Comparison of ENCODE assay signal across 1 cellular context in the genomic region with DNA sequence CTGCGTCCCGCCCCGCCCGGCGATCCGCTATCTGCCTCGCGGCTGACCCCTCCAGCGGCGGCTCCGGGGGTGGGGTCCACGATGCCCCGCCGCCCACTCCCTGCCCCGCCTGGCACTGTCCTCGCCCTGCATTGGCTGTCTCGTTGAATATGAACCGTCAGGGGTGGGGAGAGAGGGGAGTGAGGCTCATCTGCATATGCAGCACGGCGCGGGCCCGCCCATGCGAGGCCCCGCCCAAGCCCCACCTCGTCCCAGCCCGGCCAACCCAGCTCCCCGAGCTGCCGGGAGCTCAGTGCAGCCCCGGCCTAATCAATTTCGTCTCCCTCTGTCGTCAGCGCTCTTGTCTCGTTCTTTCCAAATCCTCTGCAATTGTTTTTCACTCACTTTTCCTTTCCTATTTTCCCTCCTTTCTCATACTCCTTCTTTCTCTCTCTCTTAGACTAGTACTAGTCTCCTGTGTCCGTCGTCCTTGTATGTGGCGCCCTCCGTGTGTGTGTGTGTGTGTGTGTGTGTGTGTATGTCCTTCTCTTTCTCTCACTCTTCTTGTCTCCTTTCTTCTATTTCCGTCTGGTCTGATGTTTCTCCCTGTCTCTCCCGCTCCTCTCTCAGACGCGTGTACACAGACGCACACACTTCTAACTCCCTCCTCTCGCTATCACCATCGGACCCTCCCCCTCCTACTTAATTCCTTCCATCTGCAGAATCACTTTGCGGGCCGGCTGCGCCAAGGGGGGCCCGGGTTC.
TF ChIP-seq lines count a peak whose summit lies in the region.

No MANE protein-coding gene starts in this region.

TF ChIP-seq in K562, 482 proteins besides CTCF, POLR2A, EP300 and RAD21 (continued from another document and continues in another):
- peak; percentile 54; the same call in 1 of the 2 replicates for TF ChIP-seq PHF8 (IDR thresholded peaks at IDR 0.05; ENCODE audit: borderline replicate concordance, low read length)
- TF ChIP-seq NR2F6 (CRISPR knock-in tag; IDR thresholded peaks at IDR 0.05): 0 out of 2 replicates have a peak, but pooled peaks have one; percentile 76
- TF ChIP-seq ZFX (CRISPR knock-in tag; IDR thresholded peaks at IDR 0.05): peak; percentile 61; the same call in 1 of the 2 replicates
- no peak; the same call in 1 of the 2 replicates for TF ChIP-seq MCM3 (IDR thresholded peaks at IDR 0.05)
- TF ChIP-seq SMARCA5 (IDR thresholded peaks at IDR 0.05): peak; percentile 98
- TF ChIP-seq RNF2 (IDR thresholded peaks at IDR 0.05): peak; percentile 27; the same call in 1 of the 2 replicates
- no peak for TF ChIP-seq NFE2L1 (tag; IDR thresholded peaks at IDR 0.05; ENCODE audit: borderline replicate concordance, low read depth)
- TF ChIP-seq, protein P1, sequence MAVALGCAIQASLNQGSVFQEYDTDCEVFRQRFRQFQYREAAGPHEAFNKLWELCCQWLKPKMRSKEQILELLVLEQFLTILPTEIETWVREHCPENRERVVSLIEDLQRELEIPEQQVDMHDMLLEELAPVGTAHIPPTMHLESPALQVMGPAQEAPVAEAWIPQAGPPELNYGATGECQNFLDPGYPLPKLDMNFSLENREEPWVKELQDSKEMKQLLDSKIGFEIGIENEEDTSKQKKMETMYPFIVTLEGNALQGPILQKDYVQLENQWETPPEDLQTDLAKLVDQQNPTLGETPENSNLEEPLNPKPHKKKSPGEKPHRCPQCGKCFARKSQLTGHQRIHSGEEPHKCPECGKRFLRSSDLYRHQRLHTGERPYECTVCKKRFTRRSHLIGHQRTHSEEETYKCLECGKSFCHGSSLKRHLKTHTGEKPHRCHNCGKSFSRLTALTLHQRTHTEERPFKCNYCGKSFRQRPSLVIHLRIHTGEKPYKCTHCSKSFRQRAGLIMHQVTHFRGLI (CRISPR knock-in tag; IDR thresholded peaks at IDR 0.05): no peak
- no peak for TF ChIP-seq GATAD2B (IDR thresholded peaks at IDR 0.05; ENCODE audit: borderline replicate concordance)
- TF ChIP-seq, protein P2, sequence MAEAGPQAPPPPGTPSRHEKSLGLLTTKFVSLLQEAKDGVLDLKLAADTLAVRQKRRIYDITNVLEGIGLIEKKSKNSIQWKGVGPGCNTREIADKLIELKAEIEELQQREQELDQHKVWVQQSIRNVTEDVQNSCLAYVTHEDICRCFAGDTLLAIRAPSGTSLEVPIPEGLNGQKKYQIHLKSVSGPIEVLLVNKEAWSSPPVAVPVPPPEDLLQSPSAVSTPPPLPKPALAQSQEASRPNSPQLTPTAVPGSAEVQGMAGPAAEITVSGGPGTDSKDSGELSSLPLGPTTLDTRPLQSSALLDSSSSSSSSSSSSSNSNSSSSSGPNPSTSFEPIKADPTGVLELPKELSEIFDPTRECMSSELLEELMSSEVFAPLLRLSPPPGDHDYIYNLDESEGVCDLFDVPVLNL (CRISPR knock-in tag; IDR thresholded peaks at IDR 0.05; ENCODE audit: low read depth): no peak
- no peak for TF ChIP-seq FOXA1 (IDR thresholded peaks at IDR 0.05; ENCODE audit: borderline replicate concordance)
- TF ChIP-seq, protein P3, sequence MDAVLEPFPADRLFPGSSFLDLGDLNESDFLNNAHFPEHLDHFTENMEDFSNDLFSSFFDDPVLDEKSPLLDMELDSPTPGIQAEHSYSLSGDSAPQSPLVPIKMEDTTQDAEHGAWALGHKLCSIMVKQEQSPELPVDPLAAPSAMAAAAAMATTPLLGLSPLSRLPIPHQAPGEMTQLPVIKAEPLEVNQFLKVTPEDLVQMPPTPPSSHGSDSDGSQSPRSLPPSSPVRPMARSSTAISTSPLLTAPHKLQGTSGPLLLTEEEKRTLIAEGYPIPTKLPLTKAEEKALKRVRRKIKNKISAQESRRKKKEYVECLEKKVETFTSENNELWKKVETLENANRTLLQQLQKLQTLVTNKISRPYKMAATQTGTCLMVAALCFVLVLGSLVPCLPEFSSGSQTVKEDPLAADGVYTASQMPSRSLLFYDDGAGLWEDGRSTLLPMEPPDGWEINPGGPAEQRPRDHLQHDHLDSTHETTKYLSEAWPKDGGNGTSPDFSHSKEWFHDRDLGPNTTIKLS (IDR thresholded peaks at IDR 0.05; ENCODE audit: borderline replicate concordance, low read depth): peak; percentile 56; the same call in 1 of the 2 replicates
- TF ChIP-seq SMARCE1 (IDR thresholded peaks at IDR 0.05): peak; percentile 96
- TF ChIP-seq TEAD2 (tag; IDR thresholded peaks at IDR 0.05): no peak
- TF ChIP-seq, protein P4, sequence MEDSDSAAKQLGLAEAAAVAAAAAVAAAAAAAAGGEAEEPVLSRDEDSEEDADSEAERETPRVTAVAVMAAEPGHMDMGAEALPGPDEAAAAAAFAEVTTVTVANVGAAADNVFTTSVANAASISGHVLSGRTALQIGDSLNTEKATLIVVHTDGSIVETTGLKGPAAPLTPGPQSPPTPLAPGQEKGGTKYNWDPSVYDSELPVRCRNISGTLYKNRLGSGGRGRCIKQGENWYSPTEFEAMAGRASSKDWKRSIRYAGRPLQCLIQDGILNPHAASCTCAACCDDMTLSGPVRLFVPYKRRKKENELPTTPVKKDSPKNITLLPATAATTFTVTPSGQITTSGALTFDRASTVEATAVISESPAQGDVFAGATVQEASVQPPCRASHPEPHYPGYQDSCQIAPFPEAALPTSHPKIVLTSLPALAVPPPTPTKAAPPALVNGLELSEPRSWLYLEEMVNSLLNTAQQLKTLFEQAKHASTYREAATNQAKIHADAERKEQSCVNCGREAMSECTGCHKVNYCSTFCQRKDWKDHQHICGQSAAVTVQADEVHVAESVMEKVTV (CRISPR knock-in tag; IDR thresholded peaks at IDR 0.05): no peak; the same call in 1 of the 2 replicates
- peak; percentile 29 for TF ChIP-seq SMAD1 (IDR thresholded peaks at IDR 0.05; ENCODE audit: low read depth, low read length, partially characterized antibody)
- TF ChIP-seq L3MBTL2 (IDR thresholded peaks at IDR 0.05): peak; percentile 88
- no peak for TF ChIP-seq ZNF699 (CRISPR knock-in tag; IDR thresholded peaks at IDR 0.05; ENCODE audit: insufficient replicate concordance)
- TF ChIP-seq, protein P5, sequence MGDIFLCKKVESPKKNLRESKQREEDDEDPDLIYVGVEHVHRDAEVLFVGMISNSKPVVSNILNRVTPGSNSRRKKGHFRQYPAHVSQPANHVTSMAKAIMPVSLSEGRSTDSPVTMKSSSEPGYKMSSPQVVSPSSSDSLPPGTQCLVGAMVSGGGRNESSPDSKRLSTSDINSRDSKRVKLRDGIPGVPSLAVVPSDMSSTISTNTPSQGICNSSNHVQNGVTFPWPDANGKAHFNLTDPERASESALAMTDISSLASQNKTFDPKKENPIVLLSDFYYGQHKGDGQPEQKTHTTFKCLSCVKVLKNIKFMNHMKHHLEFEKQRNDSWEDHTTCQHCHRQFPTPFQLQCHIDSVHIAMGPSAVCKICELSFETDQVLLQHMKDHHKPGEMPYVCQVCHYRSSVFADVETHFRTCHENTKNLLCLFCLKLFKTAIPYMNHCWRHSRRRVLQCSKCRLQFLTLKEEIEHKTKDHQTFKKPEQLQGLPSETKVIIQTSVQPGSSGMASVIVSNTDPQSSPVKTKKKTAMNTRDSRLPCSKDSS (IDR thresholded peaks at IDR 0.05; ENCODE audit: low read depth, partially characterized antibody): peak; percentile 80
- TF ChIP-seq, protein P6, sequence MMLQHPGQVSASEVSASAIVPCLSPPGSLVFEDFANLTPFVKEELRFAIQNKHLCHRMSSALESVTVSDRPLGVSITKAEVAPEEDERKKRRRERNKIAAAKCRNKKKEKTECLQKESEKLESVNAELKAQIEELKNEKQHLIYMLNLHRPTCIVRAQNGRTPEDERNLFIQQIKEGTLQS (IDR thresholded peaks at IDR 0.05): peak; percentile 66
- TF ChIP-seq, protein P6 (CRISPR knock-in tag; conservative IDR thresholded peaks at IDR 0.05): no peak; the same call in 1 of the 2 replicates
- peak; percentile 89 for TF ChIP-seq DIDO1 (tag; IDR thresholded peaks at IDR 0.05; ENCODE audit: low read depth)
- TF ChIP-seq, protein P7, sequence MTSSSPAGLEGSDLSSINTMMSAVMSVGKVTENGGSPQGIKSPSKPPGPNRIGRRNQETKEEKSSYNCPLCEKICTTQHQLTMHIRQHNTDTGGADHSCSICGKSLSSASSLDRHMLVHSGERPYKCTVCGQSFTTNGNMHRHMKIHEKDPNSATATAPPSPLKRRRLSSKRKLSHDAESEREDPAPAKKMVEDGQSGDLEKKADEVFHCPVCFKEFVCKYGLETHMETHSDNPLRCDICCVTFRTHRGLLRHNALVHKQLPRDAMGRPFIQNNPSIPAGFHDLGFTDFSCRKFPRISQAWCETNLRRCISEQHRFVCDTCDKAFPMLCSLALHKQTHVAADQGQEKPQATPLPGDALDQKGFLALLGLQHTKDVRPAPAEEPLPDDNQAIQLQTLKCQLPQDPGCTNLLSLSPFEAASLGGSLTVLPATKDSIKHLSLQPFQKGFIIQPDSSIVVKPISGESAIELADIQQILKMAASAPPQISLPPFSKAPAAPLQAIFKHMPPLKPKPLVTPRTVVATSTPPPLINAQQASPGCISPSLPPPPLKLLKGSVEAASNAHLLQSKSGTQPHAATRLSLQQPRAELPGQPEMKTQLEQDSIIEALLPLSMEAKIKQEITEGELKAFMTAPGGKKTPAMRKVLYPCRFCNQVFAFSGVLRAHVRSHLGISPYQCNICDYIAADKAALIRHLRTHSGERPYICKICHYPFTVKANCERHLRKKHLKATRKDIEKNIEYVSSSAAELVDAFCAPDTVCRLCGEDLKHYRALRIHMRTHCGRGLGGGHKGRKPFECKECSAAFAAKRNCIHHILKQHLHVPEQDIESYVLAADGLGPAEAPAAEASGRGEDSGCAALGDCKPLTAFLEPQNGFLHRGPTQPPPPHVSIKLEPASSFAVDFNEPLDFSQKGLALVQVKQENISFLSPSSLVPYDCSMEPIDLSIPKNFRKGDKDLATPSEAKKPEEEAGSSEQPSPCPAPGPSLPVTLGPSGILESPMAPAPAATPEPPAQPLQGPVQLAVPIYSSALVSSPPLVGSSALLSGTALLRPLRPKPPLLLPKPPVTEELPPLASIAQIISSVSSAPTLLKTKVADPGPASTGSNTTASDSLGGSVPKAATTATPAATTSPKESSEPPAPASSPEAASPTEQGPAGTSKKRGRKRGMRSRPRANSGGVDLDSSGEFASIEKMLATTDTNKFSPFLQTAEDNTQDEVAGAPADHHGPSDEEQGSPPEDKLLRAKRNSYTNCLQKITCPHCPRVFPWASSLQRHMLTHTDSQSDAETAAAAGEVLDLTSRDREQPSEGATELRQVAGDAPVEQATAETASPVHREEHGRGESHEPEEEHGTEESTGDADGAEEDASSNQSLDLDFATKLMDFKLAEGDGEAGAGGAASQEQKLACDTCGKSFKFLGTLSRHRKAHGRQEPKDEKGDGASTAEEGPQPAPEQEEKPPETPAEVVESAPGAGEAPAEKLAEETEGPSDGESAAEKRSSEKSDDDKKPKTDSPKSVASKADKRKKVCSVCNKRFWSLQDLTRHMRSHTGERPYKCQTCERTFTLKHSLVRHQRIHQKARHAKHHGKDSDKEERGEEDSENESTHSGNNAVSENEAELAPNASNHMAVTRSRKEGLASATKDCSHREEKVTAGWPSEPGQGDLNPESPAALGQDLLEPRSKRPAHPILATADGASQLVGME (CRISPR knock-in tag; IDR thresholded peaks at IDR 0.05): 0 out of 2 replicates have a peak, but pooled peaks have one; percentile 15
- no peak; the same call in 1 of the 2 replicates for TF ChIP-seq NR2C1 (IDR thresholded peaks at IDR 0.05)
- TF ChIP-seq NR2C1 (tag; IDR thresholded peaks at IDR 0.05): 0 out of 2 replicates have a peak, but pooled peaks have one; percentile 37
- TF ChIP-seq MTA1 (IDR thresholded peaks at IDR 0.05; ENCODE audit: borderline replicate concordance): peak; percentile 94
- TF ChIP-seq, protein P8, sequence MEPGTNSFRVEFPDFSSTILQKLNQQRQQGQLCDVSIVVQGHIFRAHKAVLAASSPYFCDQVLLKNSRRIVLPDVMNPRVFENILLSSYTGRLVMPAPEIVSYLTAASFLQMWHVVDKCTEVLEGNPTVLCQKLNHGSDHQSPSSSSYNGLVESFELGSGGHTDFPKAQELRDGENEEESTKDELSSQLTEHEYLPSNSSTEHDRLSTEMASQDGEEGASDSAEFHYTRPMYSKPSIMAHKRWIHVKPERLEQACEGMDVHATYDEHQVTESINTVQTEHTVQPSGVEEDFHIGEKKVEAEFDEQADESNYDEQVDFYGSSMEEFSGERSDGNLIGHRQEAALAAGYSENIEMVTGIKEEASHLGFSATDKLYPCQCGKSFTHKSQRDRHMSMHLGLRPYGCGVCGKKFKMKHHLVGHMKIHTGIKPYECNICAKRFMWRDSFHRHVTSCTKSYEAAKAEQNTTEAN (CRISPR knock-in tag; IDR thresholded peaks at IDR 0.05): no peak
- no peak for TF ChIP-seq ZBED1 (IDR thresholded peaks at IDR 0.05)
- TF ChIP-seq TAL1 (IDR thresholded peaks at IDR 0.05): peak; percentile 52; the same call in 1 of the 2 replicates
- TF ChIP-seq, protein P9, sequence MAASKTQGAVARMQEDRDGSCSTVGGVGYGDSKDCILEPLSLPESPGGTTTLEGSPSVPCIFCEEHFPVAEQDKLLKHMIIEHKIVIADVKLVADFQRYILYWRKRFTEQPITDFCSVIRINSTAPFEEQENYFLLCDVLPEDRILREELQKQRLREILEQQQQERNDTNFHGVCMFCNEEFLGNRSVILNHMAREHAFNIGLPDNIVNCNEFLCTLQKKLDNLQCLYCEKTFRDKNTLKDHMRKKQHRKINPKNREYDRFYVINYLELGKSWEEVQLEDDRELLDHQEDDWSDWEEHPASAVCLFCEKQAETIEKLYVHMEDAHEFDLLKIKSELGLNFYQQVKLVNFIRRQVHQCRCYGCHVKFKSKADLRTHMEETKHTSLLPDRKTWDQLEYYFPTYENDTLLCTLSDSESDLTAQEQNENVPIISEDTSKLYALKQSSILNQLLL (CRISPR knock-in tag; IDR thresholded peaks at IDR 0.05; ENCODE audit: borderline replicate concordance): no peak
- TF ChIP-seq, protein P10, sequence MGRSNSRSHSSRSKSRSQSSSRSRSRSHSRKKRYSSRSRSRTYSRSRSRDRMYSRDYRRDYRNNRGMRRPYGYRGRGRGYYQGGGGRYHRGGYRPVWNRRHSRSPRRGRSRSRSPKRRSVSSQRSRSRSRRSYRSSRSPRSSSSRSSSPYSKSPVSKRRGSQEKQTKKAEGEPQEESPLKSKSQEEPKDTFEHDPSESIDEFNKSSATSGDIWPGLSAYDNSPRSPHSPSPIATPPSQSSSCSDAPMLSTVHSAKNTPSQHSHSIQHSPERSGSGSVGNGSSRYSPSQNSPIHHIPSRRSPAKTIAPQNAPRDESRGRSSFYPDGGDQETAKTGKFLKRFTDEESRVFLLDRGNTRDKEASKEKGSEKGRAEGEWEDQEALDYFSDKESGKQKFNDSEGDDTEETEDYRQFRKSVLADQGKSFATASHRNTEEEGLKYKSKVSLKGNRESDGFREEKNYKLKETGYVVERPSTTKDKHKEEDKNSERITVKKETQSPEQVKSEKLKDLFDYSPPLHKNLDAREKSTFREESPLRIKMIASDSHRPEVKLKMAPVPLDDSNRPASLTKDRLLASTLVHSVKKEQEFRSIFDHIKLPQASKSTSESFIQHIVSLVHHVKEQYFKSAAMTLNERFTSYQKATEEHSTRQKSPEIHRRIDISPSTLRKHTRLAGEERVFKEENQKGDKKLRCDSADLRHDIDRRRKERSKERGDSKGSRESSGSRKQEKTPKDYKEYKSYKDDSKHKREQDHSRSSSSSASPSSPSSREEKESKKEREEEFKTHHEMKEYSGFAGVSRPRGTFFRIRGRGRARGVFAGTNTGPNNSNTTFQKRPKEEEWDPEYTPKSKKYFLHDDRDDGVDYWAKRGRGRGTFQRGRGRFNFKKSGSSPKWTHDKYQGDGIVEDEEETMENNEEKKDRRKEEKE (IDR thresholded peaks at IDR 0.05; ENCODE audit: borderline replicate concordance in 1 of 2, control insufficient read depth in 1 of 2, low read depth in 2 of 2, low read length in 1 of 2): peak; percentile 46 to 80; a peak in 2 of 4 replicates
- no peak for TF ChIP-seq SAFB2 (IDR thresholded peaks at IDR 0.05; ENCODE audit: borderline replicate concordance, low read depth, low read length, severe bottlenecking)
- peak; percentile 62; the same call in 1 of the 2 replicates for TF ChIP-seq NR1H2 (CRISPR knock-in tag; IDR thresholded peaks at IDR 0.05)
- TF ChIP-seq NR4A1 (CRISPR knock-in tag; IDR thresholded peaks at IDR 0.05): no peak
- TF ChIP-seq NR4A1 (tag; IDR thresholded peaks at IDR 0.05): no peak
